1 cellular context compared by ENCODE assay signal in genomic region chr1:43279666-43280065, GRCh38.
TF ChIP-seq lines count a peak whose summit lies in the region.

No MANE protein-coding gene starts in this region.

TF ChIP-seq in WTC11, 78 proteins besides CTCF, POLR2A, EP300 and RAD21 (continued from another document):
- TF ChIP-seq E2F5 (CRISPR knock-in tag; IDR thresholded peaks at IDR 0.05) (no peak), AR (CRISPR knock-in tag; IDR thresholded peaks at IDR 0.05) (no peak), MYBL2 (CRISPR knock-in tag; IDR thresholded peaks at IDR 0.05) (no peak), ZNF219 (CRISPR knock-in tag; IDR thresholded peaks at IDR 0.05; ENCODE audit: borderline replicate concordance) (no peak), ZNF416 (CRISPR knock-in tag; IDR thresholded peaks at IDR 0.05) (no peak)
- TF ChIP-seq, protein P1, sequence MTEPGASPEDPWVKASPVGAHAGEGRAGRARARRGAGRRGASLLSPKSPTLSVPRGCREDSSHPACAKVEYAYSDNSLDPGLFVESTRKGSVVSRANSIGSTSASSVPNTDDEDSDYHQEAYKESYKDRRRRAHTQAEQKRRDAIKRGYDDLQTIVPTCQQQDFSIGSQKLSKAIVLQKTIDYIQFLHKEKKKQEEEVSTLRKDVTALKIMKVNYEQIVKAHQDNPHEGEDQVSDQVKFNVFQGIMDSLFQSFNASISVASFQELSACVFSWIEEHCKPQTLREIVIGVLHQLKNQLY (CRISPR knock-in tag; IDR thresholded peaks at IDR 0.05), result no peak
